8 cellular contexts compared by ENCODE assay signal in genomic region chr12:116736962-116737773, GRCh38. TPM values are rescaled to one million over a fixed set of nuclear protein-coding genes. Genes with fewer than 3 reads are reported as not detected.
DNase-seq lines count a peak whose midpoint lies in the region; ATAC-seq and TF ChIP-seq lines count a peak whose summit lies in the region.

No MANE protein-coding gene starts in this region.

- H3K18ac ChIP-seq in IMR-90 (ENCODE audit: low read depth, low read length) = 0 out of 2 replicates have a peak overlapping the region, but pooled peaks have one; percentile 21

- intact Hi-C loops in Calu3 (cut with micrococcal nuclease; ENCODE audit: unreplicated experiment) = loop anchor here (5.0 to 10.0 kb wide), 3 partner anchors 80 to 218 kb away; partner anchors contain the start of gene HRK
- intact Hi-C loops in IMR-90 (cut with micrococcal nuclease) = no loop called here
- intact Hi-C loops in upper lobe of right lung (cut with DNase I) = no loop called here

- peak overlapping the region; percentile 96 for H2AFZ ChIP-seq in IMR-90 (replicated peaks; ENCODE audit: low read length, poor library complexity)

- POLR2A ChIA-PET in IMR-90 (lab: Charles Lee; ENCODE audit: unreplicated experiment) = no interaction called here

- H2BK5ac ChIP-seq in IMR-90 (ENCODE audit: low read depth, low read length, poor library complexity, severe bottlenecking) = peak overlapping the region; percentile 44

- no peak overlapping the region for H2BK20ac ChIP-seq in IMR-90 (ENCODE audit: low read depth, low read length)

- H2AK5ac ChIP-seq in IMR-90 (ENCODE audit: low read depth, low read length) = peak overlapping the region; percentile 93

- DNase-seq in Calu3 (peak; percentile 35), IMR-90 (no peak), lung (ENCODE audit: low spot score) (no peak), upper lobe of right lung (no peak), NOMO-1 treated with DMSO at 0.1 percent for 48 hours (lab: John Stamatoyannopoulos, UW; ENCODE audit: unreplicated experiment) (no peak), occipital lobe (lab: John Stamatoyannopoulos, UW) (no peak), GM20000 (ENCODE audit: low spot score) (no peak)

- H4K8ac ChIP-seq in IMR-90 (ENCODE audit: low read depth in 2 of 2, low read length in 2 of 2) = peak overlapping the region; percentile 79 to 87

- peaks cover 3% of the 10 kb centered on the region; the same call in 1 of the 2 replicates for H4K20me1 ChIP-seq in IMR-90 (ENCODE audit: insufficient read depth, low read length)

- dilution Hi-C loops in IMR-90 (cut with HindIII; ENCODE audit: low sequenced_read_pairs, unreplicated experiment) = no loop called here

- TF ChIP-seq POLR2A in IMR-90 (IDR thresholded peaks at IDR 0.05; ENCODE audit: low read depth, low read length) = no peak

- H3K27me3 ChIP-seq in IMR-90 (ENCODE audit: control insufficient read depth, insufficient read depth, low read length) (no peaks in the 10 kb centered on the region), lung (ENCODE audit: control insufficient read depth, insufficient read depth) (no peaks in the 10 kb centered on the region), upper lobe of right lung (no peaks in the 10 kb centered on the region)

- H3K4ac ChIP-seq in IMR-90 (ENCODE audit: low read depth, low read length) = peak overlapping the region; percentile 87

- BruUV-seq in Calu3 (replicated peaks; lab: Mats Ljungman, UMichigan) (TSS peak; percentile 37), IMR-90 (replicated peaks; lab: Mats Ljungman, UMichigan) (no TSS peak)

- H3K4me3 Mint-ChIP-seq in Calu3 (ENCODE audit: low read depth, unreplicated experiment) = peak overlapping the region; percentile 86
- H3K4me3 Mint-ChIP-seq in brain = peak overlapping the region; percentile 88 to 99 (median 96)

- H3K36me3 Mint-ChIP-seq in Calu3 (ENCODE audit: insufficient read depth, unreplicated experiment) (peaks cover 59% of the 10 kb centered on the region), brain (peaks cover 36% of the 10 kb centered on the region)

- H3K9me3 ChIP-seq in IMR-90 (ENCODE audit: control insufficient read depth, insufficient read depth, low read length) = no peaks in the 10 kb centered on the region
- no peaks in the 10 kb centered on the region for H3K9me3 ChIP-seq in lung (ENCODE audit: control insufficient read depth in 2 of 2, insufficient read depth in 1 of 2, low read length in 1 of 2)
- H3K9me3 ChIP-seq in upper lobe of right lung = no peaks in the 10 kb centered on the region

- TF ChIP-seq CTCF in Calu3 (IDR thresholded peaks at IDR 0.05; ENCODE audit: unreplicated experiment) = no peak
- TF ChIP-seq CTCF in IMR-90 (conservative IDR thresholded peaks at IDR 0.05; ENCODE audit: low read depth, low read length) = no peak
- no peak for TF ChIP-seq CTCF in brain (conservative IDR thresholded peaks at IDR 0.05)
- TF ChIP-seq CTCF in lung (IDR thresholded peaks at IDR 0.05; ENCODE audit: control extremely low read depth, extremely low read depth) = no peak
- no peak for TF ChIP-seq CTCF in upper lobe of right lung (IDR thresholded peaks at IDR 0.05)
- TF ChIP-seq CTCF in GM20000 (IDR thresholded peaks at IDR 0.05; ENCODE audit: extremely low read depth, missing control alignments) = no peak

- peak overlapping the region; percentile 98 for H3K23ac ChIP-seq in IMR-90 (ENCODE audit: low read depth, low read length)

- H3K27ac Mint-ChIP-seq in Calu3 (ENCODE audit: unreplicated experiment) = peak overlapping the region; percentile 69
- H3K27ac Mint-ChIP-seq in brain = peak overlapping the region; percentile 50 to 91 (median 86)

- H3K9me3 Mint-ChIP-seq in Calu3 (ENCODE audit: low read depth, unreplicated experiment) = no peaks in the 10 kb centered on the region
- no peaks in the 10 kb centered on the region for H3K9me3 Mint-ChIP-seq in brain

- no peak for ATAC-seq in IMR-90 (ENCODE audit: low read depth)
- no peak for ATAC-seq in lung (ENCODE audit: insufficient read depth, low FRiP score)
- ATAC-seq in upper lobe of right lung = peak; percentile 1

- H3K14ac ChIP-seq in IMR-90 (replicated peaks; ENCODE audit: low read depth, low read length) = peak overlapping the region; percentile 96

- peak overlapping the region; percentile 92 for H2AK9ac ChIP-seq in IMR-90 (replicated peaks; ENCODE audit: low read depth, low read length, poor library complexity)

- H3K36me3 ChIP-seq in IMR-90 (ENCODE audit: control insufficient read depth, insufficient read depth, low read length) = peaks cover 1% of the 10 kb centered on the region
- peaks cover 7 to 9% of the 10 kb centered on the region in 2 donors for H3K36me3 ChIP-seq in lung (ENCODE audit: control insufficient read depth in 2 of 2, insufficient read depth in 2 of 2, low read length in 2 of 2)
- peaks cover 19% of the 10 kb centered on the region for H3K36me3 ChIP-seq in upper lobe of right lung

- H3K4me3 ChIP-seq in IMR-90 (ENCODE audit: insufficient read depth, low read depth, low read length) (peak overlapping the region; percentile 74), lung (peak overlapping the region; percentile 97), upper lobe of right lung (peak overlapping the region; percentile 75)

- peak overlapping the region; percentile 94 for H3K9ac ChIP-seq in IMR-90 (ENCODE audit: low read depth, low read length)

- H3K9me1 ChIP-seq in IMR-90 (ENCODE audit: insufficient read depth, low read length) = 0 out of 2 replicates have a peak, but pooled peaks cover 2% of the 10 kb centered on the region

- H3K4me2 ChIP-seq in IMR-90 (ENCODE audit: low read depth, low read length) = peak overlapping the region; percentile 84

- in situ Hi-C loops in IMR-90 (cut with MboI; ENCODE audit: low sequenced_read_pairs) = no loop called here

- peak overlapping the region; percentile 60 for H3K27ac ChIP-seq in IMR-90 (ENCODE audit: insufficient read depth, low read length)
- H3K27ac ChIP-seq in lung (ENCODE audit: low read depth in 1 of 2, low read length in 1 of 2) = peak overlapping the region; percentile 84 to 89
- H3K27ac ChIP-seq in upper lobe of right lung = peak overlapping the region; percentile 77

- H3K4me1 ChIP-seq in IMR-90 (ENCODE audit: control insufficient read depth, insufficient read depth, low read length) = peaks cover 2% of the 10 kb centered on the region; the same call in 1 of the 2 replicates
- H3K4me1 ChIP-seq in lung (ENCODE audit: control insufficient read depth in 2 of 2, insufficient read depth in 2 of 2, low read length in 2 of 2) = peaks cover 0 to 5% of the 10 kb centered on the region in 2 donors
- H3K4me1 ChIP-seq in upper lobe of right lung = peaks cover 13% of the 10 kb centered on the region

- 0% methylated on average over 7 of the region's 24 CpGs; no CpG with 5 or more reads in 1 of the 2 experiments for WGBS in IMR-90 (ENCODE audit: extremely low coverage in 2 of 2, insufficient read length in 1 of 2), 2 experiments
- WGBS in lung, 2 donors = 4% methylated on average over 24 of the region's 24 CpGs

- H3K27me3 Mint-ChIP-seq in Calu3 (ENCODE audit: unreplicated experiment) (no peaks in the 10 kb centered on the region), brain (peaks cover 12% of the 10 kb centered on the region)

- 0 out of 2 replicates have a peak overlapping the region, but pooled peaks have one; percentile 10 for H3K56ac ChIP-seq in IMR-90 (ENCODE audit: extremely low read depth, insufficient read depth, low read length)

- H3K79me1 ChIP-seq in IMR-90 (ENCODE audit: low read depth in 1 of 2, low read length in 2 of 2) = peaks cover 14 to 40% of the 10 kb centered on the region in 2 experiments; a peak in 3 of 4 replicates

- no peak for TF ChIP-seq RAD21 in IMR-90 (IDR thresholded peaks at IDR 0.05; ENCODE audit: low read length)

- H4K91ac ChIP-seq in IMR-90 (ENCODE audit: insufficient read depth, low read depth, low read length) = peak overlapping the region; percentile 52

- peak overlapping the region; percentile 27; the same call in 1 of the 2 replicates for H2BK120ac ChIP-seq in IMR-90 (ENCODE audit: low read depth, low read length)

- H4K5ac ChIP-seq in IMR-90 (ENCODE audit: low read depth, low read length) = peak overlapping the region; percentile 22

- CTCF ChIA-PET in Calu3 (lab: Charles Lee) (interaction anchor here (0.6 to 1.5 kb wide), 2 partner anchors 140 to 219 kb away, joined by 3 to 5 read pairs; no protein-coding TSS in a partner anchor), IMR-90 (lab: Yijun Ruan, JAX) (no interaction called here)

- H3K4me1 Mint-ChIP-seq in Calu3 (ENCODE audit: low read depth, unreplicated experiment) (peaks cover 31% of the 10 kb centered on the region), brain (peaks cover 50% of the 10 kb centered on the region)

- H2BK15ac ChIP-seq in IMR-90 (ENCODE audit: low read depth, low read length) = no peak overlapping the region

TF ChIP-seq in IMR-90, 13 proteins besides CTCF, POLR2A, EP300 and RAD21:
- TF ChIP-seq NFE2L2 (IDR thresholded peaks at IDR 0.05; ENCODE audit: low read depth, low read length) (no peak), CHD1 (IDR thresholded peaks at IDR 0.05; ENCODE audit: low read depth, low read length) (no peak), RFX5 (IDR thresholded peaks at IDR 0.05; ENCODE audit: low read depth, low read length) (no peak), MXI1 (IDR thresholded peaks at IDR 0.05; ENCODE audit: borderline replicate concordance, low read depth, low read length) (no peak), MAFK (IDR thresholded peaks at IDR 0.05; ENCODE audit: low read depth, low read length) (no peak), CEBPB (IDR thresholded peaks at IDR 0.05; ENCODE audit: low read depth, low read length) (no peak)

RNA-seq across cellular contexts. Expression of gene SPRING1, which starts 0.7 kb away (rescaled TPM):
- total RNA-seq in Calu3 (2022) = 62.1 and 87.4 TPM in 2 replicates
- total RNA-seq in IMR-90 (2012; rRNA removed) = 14.0 and 16.4 TPM in 2 replicates
- polyA plus RNA-seq in IMR-90 (2012; rRNA removed) = 12.4 and 16.7 TPM in 2 replicates
- 9.0 and 9.6 TPM in 2 replicates for polyA plus RNA-seq in IMR-90 (2012; cell fraction: cytosol; rRNA removed)
- polyA plus RNA-seq in IMR-90 (2012; cell fraction: nucleus; rRNA removed; ENCODE audit: low replicate concordance) = 5.1 and 6.5 TPM in 2 replicates
- 21.0 TPM for polyA plus RNA-seq in brain (ENCODE audit: insufficient read depth, low read depth, low replicate concordance)
- total RNA-seq in lung = 100 to 1,000 TPM in 1 of 2 donors, 10 to 100 TPM in 1; 92.7 to 116 TPM
- 10 to 100 TPM; 41.8 to 66.0 TPM for polyA plus RNA-seq in lung
- 126 TPM for total RNA-seq in upper lobe of right lung
- 27.6 TPM for total RNA-seq in occipital lobe

RNA-seq across cellular contexts. Expression of gene RNFT2, which starts 0.9 kb away (rescaled TPM):
- total RNA-seq in Calu3 (2022) = 22.5 and 32.0 TPM in 2 replicates
- total RNA-seq in IMR-90 (2012; rRNA removed) = 1.7 and 2.3 TPM in 2 replicates
- 1.5 and 1.6 TPM in 2 replicates for polyA plus RNA-seq in IMR-90 (2012; rRNA removed)
- polyA plus RNA-seq in IMR-90 (2012; cell fraction: cytosol; rRNA removed) = 0.75 and 0.86 TPM in 2 replicates
- 1.3 and 1.4 TPM in 2 replicates for polyA plus RNA-seq in IMR-90 (2012; cell fraction: nucleus; rRNA removed; ENCODE audit: low replicate concordance)
- polyA plus RNA-seq in brain (ENCODE audit: insufficient read depth, low read depth, low replicate concordance) = 16.3 TPM
- total RNA-seq in lung = 1 to 10 TPM; 1.9 to 4.9 TPM
- 1 to 10 TPM in 1 of 2 donors, under 1 TPM in 1; 0.37 to 2.5 TPM for polyA plus RNA-seq in lung
- 2.6 TPM for total RNA-seq in upper lobe of right lung
- total RNA-seq in occipital lobe = 36.0 TPM
